Comparison of ENCODE assay signal across 8 cellular contexts in the genomic region with DNA sequence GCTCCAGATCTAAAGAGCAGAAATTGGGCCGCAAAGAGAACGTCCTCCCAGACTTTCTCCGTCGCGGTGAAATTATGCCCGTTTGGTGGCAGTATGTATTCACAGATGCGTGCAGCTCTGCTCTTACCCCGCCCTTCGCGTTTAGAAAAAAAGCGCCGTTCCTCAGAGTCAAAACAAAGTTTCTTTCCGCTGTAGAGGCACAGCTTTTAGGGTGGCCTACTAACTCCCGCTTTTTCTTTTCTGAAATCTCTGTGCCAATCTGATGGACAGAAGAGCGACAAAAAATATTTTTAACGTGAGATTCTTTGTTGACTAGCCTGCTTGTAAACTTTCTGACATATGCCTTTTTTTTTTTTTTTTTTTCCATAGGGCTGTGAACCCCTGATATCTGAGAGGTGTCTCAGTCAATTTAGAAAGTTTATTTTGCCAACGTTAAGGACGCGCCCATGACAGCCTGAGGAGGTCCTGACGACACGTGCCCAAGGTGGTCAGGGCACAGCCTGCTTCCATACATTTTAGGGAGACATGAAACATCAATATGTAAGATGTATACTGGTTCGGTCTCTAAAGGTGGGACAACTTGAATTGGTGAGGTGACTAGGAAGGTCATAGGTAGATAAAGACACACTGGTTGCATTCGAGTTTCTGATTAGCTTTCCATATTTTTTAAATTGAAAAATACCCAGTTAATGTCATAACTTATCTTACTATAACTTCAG. TPM values are rescaled to one million over a fixed set of nuclear protein-coding genes. Genes with fewer than 3 reads are reported as not detected.
DNase-seq lines count a peak whose midpoint lies in the region; ATAC-seq and TF ChIP-seq lines count a peak whose summit lies in the region.
"Not testable (repeated sequence)": the region's sequence is repeated elsewhere in the genome, so short reads cannot be mapped to it uniquely, and the experiment has no call there.

No MANE protein-coding gene starts in this region.

- not testable (repeated sequence) for H3K27me3 ChIP-seq in CD8-positive, alpha-beta memory T cell (ENCODE audit: insufficient read depth, low read length, poor library complexity, severe bottlenecking); colonic mucosa

- H3K27ac Mint-ChIP-seq in CD8-positive, alpha-beta memory T cell: peak overlapping the region; percentile 75 to 99 (median 94)

- peak overlapping the region; percentile 79 to 93 (median 83) for H3K4me3 Mint-ChIP-seq in CD8-positive, alpha-beta memory T cell

- ATAC-seq in GM19468 (IDR thresholded peaks at IDR 0.05; ENCODE audit: extremely low read depth, unreplicated experiment) (peak; percentile 10), HG03196 (IDR thresholded peaks at IDR 0.05; ENCODE audit: unreplicated experiment) (peak; percentile 49), left colon (peak; percentile 64)

- CTCF ChIA-PET in CD8-positive, alpha-beta memory T cell (lab: Charles Lee): not testable (repeated sequence)

- H3K27ac ChIP-seq in CD8-positive, alpha-beta memory T cell (ENCODE audit: low read depth, low read length): peak overlapping the region; percentile 24
- H3K27ac ChIP-seq in colonic mucosa: not testable (repeated sequence)

- DNase-seq in CD8-positive, alpha-beta memory T cell: peak; percentile 7 to 71 (median 56)
- peak; percentile 4 for DNase-seq in NCI-H446 treated with DMSO at 0.1 percent for 48 hours (lab: John Stamatoyannopoulos, UW)
- DNase-seq in activated CD4-positive, alpha-beta T cell treated with anti-CD3 and anti-CD28 coated beads for 48 hours: peak; percentile 56
- DNase-seq in colonic mucosa: peak; percentile 49
- DNase-seq in left colon: peak; percentile 29 to 35
- peak; percentile 21 to 39 for DNase-seq in stimulated activated CD4-positive, alpha-beta T cell treated with anti-CD3 and anti-CD28 coated beads, Interleukin-2, amount 100 ng/mL, for 24 hours

- peaks cover 21% of the 10 kb centered on the region for H3K4me1 ChIP-seq in CD8-positive, alpha-beta memory T cell (ENCODE audit: insufficient read depth, low read length)
- not testable (repeated sequence) for H3K4me1 ChIP-seq in colonic mucosa

- H3K9ac ChIP-seq in colonic mucosa (ENCODE audit: low read depth in 2 of 2, low read length in 2 of 2): not testable (repeated sequence)

- intact Hi-C loops in colonic mucosa (cut with DNase I); left colon (cut with DNase I, micrococcal nuclease): not testable (repeated sequence)

- not testable (repeated sequence) for H3K9me3 Mint-ChIP-seq in CD8-positive, alpha-beta memory T cell

- H3K36me3 Mint-ChIP-seq in CD8-positive, alpha-beta memory T cell: not testable (repeated sequence)

- not testable (repeated sequence) for TF ChIP-seq CTCF in colonic mucosa (IDR thresholded peaks at IDR 0.05)

- H3K36me3 ChIP-seq in CD8-positive, alpha-beta memory T cell (ENCODE audit: insufficient read depth, low read length); colonic mucosa: not testable (repeated sequence)

- POLR2A ChIA-PET in CD8-positive, alpha-beta memory T cell (lab: Charles Lee): not testable (repeated sequence)

- not testable (repeated sequence) for H3K27me3 Mint-ChIP-seq in CD8-positive, alpha-beta memory T cell

- H3K4me3 ChIP-seq in CD8-positive, alpha-beta memory T cell (ENCODE audit: low read length): peak overlapping the region; percentile 29
- H3K4me3 ChIP-seq in colonic mucosa: not testable (repeated sequence)

- H3K9me3 ChIP-seq in CD8-positive, alpha-beta memory T cell (ENCODE audit: low read length); colonic mucosa: not testable (repeated sequence)

- peaks cover 20 to 21% (median 21%) of the 10 kb centered on the region in 3 donors for H3K4me1 Mint-ChIP-seq in CD8-positive, alpha-beta memory T cell

RNA-seq across cellular contexts. Expression of a gene that starts 27.1 kb away (rescaled TPM):
- total RNA-seq in CD8-positive, alpha-beta memory T cell: 10 to 100 TPM; 43.9 to 46.9 TPM
- 55.2 TPM for polyA plus RNA-seq in CD8-positive, alpha-beta memory T cell
- total RNA-seq in colonic mucosa (10 to 100 TPM; 36.2 to 43.0 TPM), left colon (10 to 100 TPM; 23.7 to 29.3 TPM)

Comparison
In these comparisons a context has a peak if more than half of its experiments do, and no peak if none do; other contexts are left out.
1. DNase-seq: peak in every context shown above with its lines; median percentile 56 in CD8-positive, alpha-beta memory T cell; 56 in activated CD4-positive, alpha-beta T cell treated with anti-CD3 and anti-CD28 coated beads for 48 hours; 49 in colonic mucosa; 32 in left colon; 30 in stimulated activated CD4-positive, alpha-beta T cell treated with anti-CD3 and anti-CD28 coated beads, Interleukin-2, amount 100 ng/mL, for 24 hours; 4 in NCI-H446 treated with DMSO at 0.1 percent for 48 hours.
2. ATAC-seq: peak in every context shown above with its lines; median percentile 64 in left colon; 49 in HG03196; 10 in GM19468.